Comparison of ENCODE assay signal across 13 cellular contexts in genomic region chr5:80153586-80154126, GRCh38.
DNase-seq lines count a peak whose midpoint lies in the region; ATAC-seq and TF ChIP-seq lines count a peak whose summit lies in the region.
"Had no signal": no experiment of that assay in that cellular context is flagged by ENCODE, and none has a peak within 500 bp of the region (broad histone marks: within the 10 kb centered on the region; RNA-seq: fewer than 3 reads in every experiment).

No MANE protein-coding gene starts in this region.

- H3K27me3 Mint-ChIP-seq in CD8-positive, alpha-beta memory T cell = no peaks in the 10 kb centered on the region
- H3K27me3 Mint-ChIP-seq in naive thymus-derived CD4-positive, alpha-beta T cell = no peaks in the 10 kb centered on the region
- H3K27me3 Mint-ChIP-seq in CD14-positive monocyte (ENCODE audit: low read depth in 3 of 3) = no peaks in the 10 kb centered on the region
- H3K27me3 Mint-ChIP-seq: stimulated activated naive B cell treated with anti-CD40 and anti-IgM and Interleukin-4, amounts not matched to agents 10 μg/mL and 1 μg/mL and 100 μg/mL, for 72 hours had no signal

- no peaks in the 10 kb centered on the region for H3K9me3 Mint-ChIP-seq in CD8-positive, alpha-beta memory T cell
- H3K9me3 Mint-ChIP-seq in naive thymus-derived CD4-positive, alpha-beta T cell = peaks cover 0 to 6% (median 0%) of the 10 kb centered on the region in 11 donors
- no peaks in the 10 kb centered on the region for H3K9me3 Mint-ChIP-seq in CD14-positive monocyte
- H3K9me3 Mint-ChIP-seq: stimulated activated naive B cell treated with anti-CD40 and anti-IgM and Interleukin-4, amounts not matched to agents 10 μg/mL and 1 μg/mL and 100 μg/mL, for 72 hours had no signal

- no peaks in the 10 kb centered on the region for H4K20me1 ChIP-seq in PC-3 (ENCODE audit: low read length)

- no peak overlapping the region for H2AFZ ChIP-seq in PC-3 (ENCODE audit: low read length)
- H2AFZ ChIP-seq: hepatocyte had no signal

- no TSS peak for BruUV-seq in PC-3 (replicated peaks; lab: Mats Ljungman, UMichigan)

- H3K9ac ChIP-seq in PC-3 (ENCODE audit: low read length) = no peak overlapping the region

- no peak overlapping the region for H3K4me2 ChIP-seq in PC-3 (ENCODE audit: low read length)
- H3K4me2 ChIP-seq: hepatocyte had no signal

- no peaks in the 10 kb centered on the region for H3F3A ChIP-seq in PC-3 (ENCODE audit: low read length, unreplicated experiment)

- peaks cover 50% of the 10 kb centered on the region for H3K4me1 ChIP-seq in CD8-positive, alpha-beta memory T cell (ENCODE audit: insufficient read depth, low read length)
- H3K4me1 ChIP-seq in PC-3 (ENCODE audit: insufficient read depth, low read length) (no peaks in the 10 kb centered on the region), ascending aorta (no peaks in the 10 kb centered on the region)
- peaks cover 9 to 49% of the 10 kb centered on the region in 2 donors for H3K4me1 ChIP-seq in naive thymus-derived CD4-positive, alpha-beta T cell (ENCODE audit: control insufficient read depth in 2 of 2, insufficient read depth in 2 of 2, low read length in 2 of 2)

- CTCF ChIA-PET in CD8-positive, alpha-beta memory T cell (lab: Charles Lee) = interaction anchor here (1.4 to 1.7 kb wide), 2 partner anchors 12 to 17 kb away, joined by 3 to 6 read pairs; no protein-coding TSS in a partner anchor
- CTCF ChIA-PET in PC-3 (lab: Charles Lee) = no interaction called here
- CTCF ChIA-PET in naive thymus-derived CD4-positive, alpha-beta T cell (lab: Charles Lee) = interaction anchor here (0.6 to 1.2 kb wide), 3 partner anchors 17 to 649 kb away, joined by 3 to 4 read pairs (median 4); no protein-coding TSS in a partner anchor

- H3K9me2 ChIP-seq in PC-3 (replicated peaks; ENCODE audit: low read length) = no peaks in the 10 kb centered on the region

- H3K79me2 ChIP-seq in PC-3 (ENCODE audit: low read length) = no peaks in the 10 kb centered on the region

- no peaks in the 10 kb centered on the region for H3K9me3 ChIP-seq in CD8-positive, alpha-beta memory T cell (ENCODE audit: low read length)
- no peaks in the 10 kb centered on the region for H3K9me3 ChIP-seq in PC-3 (ENCODE audit: low read length)
- no peaks in the 10 kb centered on the region for H3K9me3 ChIP-seq in naive thymus-derived CD4-positive, alpha-beta T cell (ENCODE audit: control insufficient read depth in 2 of 3, low read length in 3 of 3)
- H3K9me3 ChIP-seq in ascending aorta = no peaks in the 10 kb centered on the region

- peaks cover 41 to 81% (median 66%) of the 10 kb centered on the region in 3 donors for H3K4me1 Mint-ChIP-seq in CD8-positive, alpha-beta memory T cell
- peaks cover 17 to 89% (median 72%) of the 10 kb centered on the region in 7 donors for H3K4me1 Mint-ChIP-seq in naive thymus-derived CD4-positive, alpha-beta T cell
- peaks cover 9% of the 10 kb centered on the region for H3K4me1 Mint-ChIP-seq in CD14-positive monocyte

- DNase-seq in CD8-positive, alpha-beta memory T cell = peak in 2 of 5 donors; percentile 40 to 77
- no peak for DNase-seq in PC-3
- peak in 5 of 10 donors; percentile 44 to 56 (median 51) for DNase-seq in dorsolateral prefrontal cortex
- DNase-seq in naive thymus-derived CD4-positive, alpha-beta T cell = peak in 7 of 9 donors; percentile 57 to 78 (median 69)
- no peak for DNase-seq in ACHN
- no peak for DNase-seq in ascending aorta (ENCODE audit: low spot score in 2 of 2)
- DNase-seq in CD14-positive monocyte (ENCODE audit: low spot score) = no peak
- DNase-seq: NK-92 treated with Interleukin-12 subunit alpha and Interleukin-12 subunit beta, amount 100 ng/mL, for 24 hours; stimulated activated CD4-positive, alpha-beta T cell treated with anti-CD3 and anti-CD28 coated beads, Interleukin-15, amount 100 ng/mL, for 24 hours; stimulated activated naive B cell treated with anti-CD40 and anti-IgM and Interleukin-4, amounts not matched to agents 10 μg/mL and 1 μg/mL and 100 μg/mL, for 72 hours; T-helper 9 cell had no signal

- intact Hi-C loops in PC-3 (cut with micrococcal nuclease) = no loop called here
- intact Hi-C loops in dorsolateral prefrontal cortex (cut with DNase I) = loop anchor here (2.0 to 10.0 kb wide), 2 partner anchors 37 to 51 kb away; no protein-coding TSS in a partner anchor
- intact Hi-C loops in naive thymus-derived CD4-positive, alpha-beta T cell (cut with micrococcal nuclease) = loop anchor here in 1 of 2 donors (1.0 to 2.0 kb wide), 7 partner anchors 8 to 117 kb away; partner anchors contain the start of gene SERINC5
- intact Hi-C loops in ascending aorta (cut with DNase I) = no loop called here
- intact Hi-C loops in CD14-positive monocyte (cut with micrococcal nuclease) = no loop called here

- in situ Hi-C loops in ACHN (cut with HindIII; ENCODE audit: low pct_ligation_motif_present, low pct_unique_long_range_greater_than_20kb, low sequenced_read_pairs) = no loop called here

- no peak overlapping the region for H3K27ac ChIP-seq in CD8-positive, alpha-beta memory T cell (ENCODE audit: low read depth, low read length)
- H3K27ac ChIP-seq in PC-3 (ENCODE audit: low read length) = no peak overlapping the region
- H3K27ac ChIP-seq in dorsolateral prefrontal cortex = peak overlapping the region in 58 of 59 donors; percentile 16 to 92 (median 80)
- peak overlapping the region; percentile 78 for H3K27ac ChIP-seq in naive thymus-derived CD4-positive, alpha-beta T cell (ENCODE audit: low read depth, low read length)
- no peak overlapping the region for H3K27ac ChIP-seq in ascending aorta
- H3K27ac ChIP-seq: hepatocyte had no signal

- H3K4me3 ChIP-seq in CD8-positive, alpha-beta memory T cell (ENCODE audit: low read length) = no peak overlapping the region
- H3K4me3 ChIP-seq in PC-3 (ENCODE audit: low read length) (no peak overlapping the region), dorsolateral prefrontal cortex (peak overlapping the region in 4 of 59 donors; percentile 1 to 30 (median 10)), ascending aorta (no peak overlapping the region)
- no peak overlapping the region for H3K4me3 ChIP-seq in naive thymus-derived CD4-positive, alpha-beta T cell (ENCODE audit: low read length)
- H3K4me3 ChIP-seq: hepatocyte had no signal

- H3K27ac Mint-ChIP-seq in CD8-positive, alpha-beta memory T cell = peak overlapping the region in 7 of 8 donors; percentile 24 to 91 (median 67)
- peak overlapping the region; percentile 85 to 100 (median 99) for H3K27ac Mint-ChIP-seq in naive thymus-derived CD4-positive, alpha-beta T cell
- no peak overlapping the region for H3K27ac Mint-ChIP-seq in CD14-positive monocyte
- H3K27ac Mint-ChIP-seq: stimulated activated naive B cell treated with anti-CD40 and anti-IgM and Interleukin-4, amounts not matched to agents 10 μg/mL and 1 μg/mL and 100 μg/mL, for 72 hours had no signal

- POLR2A ChIA-PET in CD8-positive, alpha-beta memory T cell (lab: Charles Lee) = interaction anchor here (0.9 kb wide), 1 partner anchor 101 kb away, joined by 3 read pairs; no protein-coding TSS in a partner anchor
- POLR2A ChIA-PET in PC-3 (lab: Charles Lee; ENCODE audit: unreplicated experiment) = no interaction called here
- POLR2A ChIA-PET in naive thymus-derived CD4-positive, alpha-beta T cell (lab: Charles Lee) = interaction anchor here (0.5 to 7.0 kb wide), 24 partner anchors 8 to 1230 kb away, joined by 3 to 124 read pairs (median 5); partner anchors contain the start of gene SERINC5

- peak overlapping the region in 2 of 7 donors; percentile 44 to 54 for H3K4me3 Mint-ChIP-seq in CD8-positive, alpha-beta memory T cell
- H3K4me3 Mint-ChIP-seq in naive thymus-derived CD4-positive, alpha-beta T cell = peak overlapping the region; percentile 48 to 88 (median 80)
- no peak overlapping the region for H3K4me3 Mint-ChIP-seq in CD14-positive monocyte
- H3K4me3 Mint-ChIP-seq: stimulated activated naive B cell treated with anti-CD40 and anti-IgM and Interleukin-4, amounts not matched to agents 10 μg/mL and 1 μg/mL and 100 μg/mL, for 72 hours had no signal

- ATAC-seq in PC-3 (peak; percentile 18; the same call in 1 of the 2 replicates), HG03025 (IDR thresholded peaks at IDR 0.05; ENCODE audit: low FRiP score, unreplicated experiment) (no peak)
- ATAC-seq in naive thymus-derived CD4-positive, alpha-beta T cell = peak; percentile 60
- ATAC-seq: stimulated activated naive B cell treated with anti-CD40 and anti-IgM and Interleukin-4, amounts not matched to agents 10 μg/mL and 1 μg/mL and 100 μg/mL, for 72 hours had no signal

- peaks cover 15% of the 10 kb centered on the region for H3K36me3 ChIP-seq in CD8-positive, alpha-beta memory T cell (ENCODE audit: insufficient read depth, low read length)
- H3K36me3 ChIP-seq in PC-3 (ENCODE audit: low read depth, low read length) (no peaks in the 10 kb centered on the region), ascending aorta (peaks cover 4 to 25% of the 10 kb centered on the region in 2 donors)
- peaks cover 6 to 53% (median 11%) of the 10 kb centered on the region in 3 experiments for H3K36me3 ChIP-seq in naive thymus-derived CD4-positive, alpha-beta T cell (ENCODE audit: control insufficient read depth in 2 of 3, insufficient read depth in 3 of 3, low read length in 3 of 3)

- no peaks in the 10 kb centered on the region for H3K27me3 ChIP-seq in CD8-positive, alpha-beta memory T cell (ENCODE audit: insufficient read depth, low read length, poor library complexity, severe bottlenecking)
- no peaks in the 10 kb centered on the region for H3K27me3 ChIP-seq in PC-3 (ENCODE audit: low read length)
- no peaks in the 10 kb centered on the region for H3K27me3 ChIP-seq in dorsolateral prefrontal cortex
- no peaks in the 10 kb centered on the region for H3K27me3 ChIP-seq in naive thymus-derived CD4-positive, alpha-beta T cell (ENCODE audit: control insufficient read depth in 2 of 2, insufficient read depth in 2 of 2, low read length in 2 of 2)
- H3K27me3 ChIP-seq in ascending aorta = no peaks in the 10 kb centered on the region
- H3K27me3 ChIP-seq: hepatocyte had no signal

- H3K36me3 Mint-ChIP-seq in CD8-positive, alpha-beta memory T cell = peaks cover 8 to 82% (median 36%) of the 10 kb centered on the region in 3 donors
- peaks cover 12 to 70% (median 56%) of the 10 kb centered on the region in 5 donors for H3K36me3 Mint-ChIP-seq in naive thymus-derived CD4-positive, alpha-beta T cell
- peaks cover 69% of the 10 kb centered on the region in 2 donors for H3K36me3 Mint-ChIP-seq in CD14-positive monocyte

- TF ChIP-seq CTCF in PC-3 (conservative IDR thresholded peaks at IDR 0.05; ENCODE audit: low read depth, low read length) (no peak), dorsolateral prefrontal cortex (IDR thresholded peaks at IDR 0.05 in 54 of 56, conservative IDR thresholded peaks at IDR 0.05 in 2 of 56; ENCODE audit: low read depth in 1 of 56, partially characterized antibody in 56 of 56) (no peak), ascending aorta (IDR thresholded peaks at IDR 0.05) (no peak), CD14-positive monocyte (IDR thresholded peaks at IDR 0.05) (no peak)

Comparison
In these comparisons a context has a peak if more than half of its experiments do, and no peak if none do; other contexts are left out.
1. DNase-seq: peak in naive thymus-derived CD4-positive, alpha-beta T cell (7 of 9); none in PC-3 (single experiment), ACHN (single experiment), ascending aorta (0 of 2) and CD14-positive monocyte (single experiment).
2. H3K27ac ChIP-seq: peak in dorsolateral prefrontal cortex (58 of 59) and naive thymus-derived CD4-positive, alpha-beta T cell (single experiment); none in CD8-positive, alpha-beta memory T cell (single experiment), PC-3 (single experiment) and ascending aorta (0 of 2).
3. H3K27ac Mint-ChIP-seq: peak in CD8-positive, alpha-beta memory T cell (7 of 8) and naive thymus-derived CD4-positive, alpha-beta T cell (9 of 9); none in CD14-positive monocyte (0 of 7).
4. H3K4me3 Mint-ChIP-seq: peak in naive thymus-derived CD4-positive, alpha-beta T cell (10 of 10); none in CD14-positive monocyte (0 of 2).
5. intact Hi-C loops: an anchor here in dorsolateral prefrontal cortex (2.0 to 10.0 kb wide); none called in PC-3, ascending aorta and CD14-positive monocyte.